9 cellular contexts compared by ENCODE assay signal in the genomic region with DNA sequence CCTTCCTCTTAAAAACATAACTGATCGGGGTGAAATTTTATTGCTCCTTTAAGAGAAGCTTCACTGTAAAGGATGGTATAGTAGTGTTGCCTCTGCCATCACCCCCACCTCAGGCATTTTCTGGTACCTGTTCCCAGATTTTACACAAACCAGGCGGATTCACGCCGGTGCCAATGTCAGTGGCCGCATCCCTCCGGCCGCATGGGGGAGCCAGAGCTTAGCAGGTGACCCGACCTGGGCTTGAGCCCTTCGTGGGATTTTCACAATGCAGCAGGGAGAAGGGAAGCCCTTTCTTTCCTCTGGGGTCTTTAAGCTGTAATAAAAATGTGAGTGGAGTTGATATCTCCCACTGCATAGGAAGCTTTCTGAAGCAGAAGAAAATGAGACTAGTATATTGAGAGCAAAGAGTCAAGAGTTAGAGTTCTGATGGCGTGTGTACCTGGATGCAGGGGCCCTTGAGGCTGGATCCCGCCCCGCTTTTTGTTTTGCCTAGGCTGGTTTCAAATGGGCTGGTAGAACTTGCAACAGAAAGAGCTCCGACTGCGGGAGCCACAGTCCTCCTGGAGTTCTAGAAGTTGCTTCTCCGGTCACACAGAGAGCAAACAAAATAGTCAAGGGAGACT. TPM values are rescaled to one million over a fixed set of nuclear protein-coding genes. Genes with fewer than 3 reads are reported as not detected.
DNase-seq lines count a peak whose midpoint lies in the region; ATAC-seq and TF ChIP-seq lines count a peak whose summit lies in the region.
"Had no signal": no experiment of that assay in that cellular context is flagged by ENCODE, and none has a peak within 500 bp of the region (broad histone marks: within the 10 kb centered on the region; RNA-seq: fewer than 3 reads in every experiment).

No MANE protein-coding gene starts in this region.

- CTCF ChIA-PET in activated naive CD4-positive, alpha-beta T cell treated with anti-CD3 and anti-CD28 coated beads for 36 hours (lab: Charles Lee), result interaction anchor here (1.8 kb wide), 1 partner anchor 126 kb away, joined by 6 read pairs; no protein-coding TSS in a partner anchor
- CTCF ChIA-PET in CD4-positive, alpha-beta memory T cell (lab: Charles Lee; ENCODE audit: partially characterized antibody), result interaction anchor here (1.3 kb wide), 1 partner anchor 11 kb away, joined by 4 read pairs; no protein-coding TSS in a partner anchor

- H3K4me3 Mint-ChIP-seq in activated naive CD4-positive, alpha-beta T cell treated with anti-CD3 and anti-CD28 coated beads for 36 hours, result no peak overlapping the region
- H3K4me3 Mint-ChIP-seq in neural crest cell, result peak overlapping the region; percentile 35
- H3K4me3 Mint-ChIP-seq in CD4-positive, alpha-beta memory T cell, result no peak overlapping the region
- H3K4me3 Mint-ChIP-seq: memory B cell had no signal

- H3K4me3 ChIP-seq in SJSA1 (no peak overlapping the region), fibroblast of lung (replicated peaks in 1 of 4; ENCODE audit: control extremely low read depth in 1 of 4, insufficient read depth in 1 of 4, low read depth in 3 of 4, low read length in 4 of 4) (no peak overlapping the region)
- H3K4me3 ChIP-seq in CD4-positive, alpha-beta memory T cell (ENCODE audit: low read length in 2 of 2), result no peak overlapping the region

- no peaks in the 10 kb centered on the region for H3K4me1 Mint-ChIP-seq in activated naive CD4-positive, alpha-beta T cell treated with anti-CD3 and anti-CD28 coated beads for 36 hours (ENCODE audit: low read depth)
- H3K4me1 Mint-ChIP-seq in neural crest cell, result peaks cover 6% of the 10 kb centered on the region
- peaks cover 0 to 1% (median 0%) of the 10 kb centered on the region in 4 donors for H3K4me1 Mint-ChIP-seq in CD4-positive, alpha-beta memory T cell
- H3K4me1 Mint-ChIP-seq: memory B cell had no signal

- no peaks in the 10 kb centered on the region for H3K9me3 ChIP-seq in SJSA1 (replicated peaks)
- no peaks in the 10 kb centered on the region for H3K9me3 ChIP-seq in fibroblast of lung (ENCODE audit: control insufficient read depth, insufficient read depth, low read depth, low read length)
- H3K9me3 ChIP-seq in CD4-positive, alpha-beta memory T cell (ENCODE audit: control insufficient read depth in 1 of 2, low read length in 2 of 2), result no peaks in the 10 kb centered on the region

- H3K4me2 ChIP-seq in fibroblast of lung (ENCODE audit: extremely low read depth, insufficient read depth, low read length), result no peak overlapping the region

- no peak overlapping the region for H3K27ac ChIP-seq in SJSA1
- no peak overlapping the region for H3K27ac ChIP-seq in fibroblast of lung (ENCODE audit: insufficient read depth, low read length)
- no peak overlapping the region for H3K27ac ChIP-seq in CD4-positive, alpha-beta memory T cell (ENCODE audit: low read depth, low read length)

- no peaks in the 10 kb centered on the region for H3K27me3 ChIP-seq in SJSA1 (replicated peaks)
- H3K27me3 ChIP-seq in fibroblast of lung (ENCODE audit: control insufficient read depth, insufficient read depth, low read length), result no peaks in the 10 kb centered on the region
- no peaks in the 10 kb centered on the region for H3K27me3 ChIP-seq in CD4-positive, alpha-beta memory T cell (ENCODE audit: insufficient read depth, low read length)

- peaks cover 9% of the 10 kb centered on the region for H3K4me1 ChIP-seq in SJSA1 (replicated peaks)
- H3K4me1 ChIP-seq in fibroblast of lung (ENCODE audit: control insufficient read depth, extremely low read depth, insufficient read depth, low read length), result peaks cover 6% of the 10 kb centered on the region
- H3K4me1 ChIP-seq in CD4-positive, alpha-beta memory T cell (ENCODE audit: insufficient read depth, low read length), result no peaks in the 10 kb centered on the region

- no peaks in the 10 kb centered on the region for H3K79me2 ChIP-seq in fibroblast of lung (ENCODE audit: control insufficient read depth, insufficient read depth, low read length)

- H3K9ac ChIP-seq in fibroblast of lung (ENCODE audit: insufficient read depth, low read length), result no peak overlapping the region

- ATAC-seq in HG03442 (IDR thresholded peaks at IDR 0.05; ENCODE audit: unreplicated experiment), result peak; percentile 79
- no peak for ATAC-seq in HG03139 (IDR thresholded peaks at IDR 0.05; ENCODE audit: unreplicated experiment)

- no peak overlapping the region for H2AFZ ChIP-seq in fibroblast of lung (ENCODE audit: low read length)

- POLR2A ChIA-PET in CD4-positive, alpha-beta memory T cell (lab: Charles Lee; ENCODE audit: partially characterized antibody), result no interaction called here

- no peak overlapping the region for H3K27ac Mint-ChIP-seq in activated naive CD4-positive, alpha-beta T cell treated with anti-CD3 and anti-CD28 coated beads for 36 hours
- peak overlapping the region; percentile 44 for H3K27ac Mint-ChIP-seq in neural crest cell (ENCODE audit: unreplicated experiment)
- H3K27ac Mint-ChIP-seq in CD4-positive, alpha-beta memory T cell, result no peak overlapping the region
- H3K27ac Mint-ChIP-seq: memory B cell had no signal

- peak; percentile 92 to 95 for TF ChIP-seq CTCF in fibroblast of lung (conservative IDR thresholded peaks at IDR 0.05 in 1 of 2, IDR thresholded peaks at IDR 0.05 in 1 of 2; ENCODE audit: low read depth in 1 of 2, low read length in 2 of 2)
- peak; percentile 87 for TF ChIP-seq CTCF in neural crest cell (conservative IDR thresholded peaks at IDR 0.05)

- H3K36me3 ChIP-seq in SJSA1 (peaks cover 76% of the 10 kb centered on the region), fibroblast of lung (ENCODE audit: control insufficient read depth, insufficient read depth, low read length) (peaks cover 2% of the 10 kb centered on the region)
- H3K36me3 ChIP-seq in CD4-positive, alpha-beta memory T cell (ENCODE audit: insufficient read depth, low read length), result no peaks in the 10 kb centered on the region

- no peaks in the 10 kb centered on the region for H3K9me3 Mint-ChIP-seq in activated naive CD4-positive, alpha-beta T cell treated with anti-CD3 and anti-CD28 coated beads for 36 hours
- no peaks in the 10 kb centered on the region for H3K9me3 Mint-ChIP-seq in neural crest cell
- H3K9me3 Mint-ChIP-seq in CD4-positive, alpha-beta memory T cell, result no peaks in the 10 kb centered on the region
- H3K9me3 Mint-ChIP-seq: memory B cell had no signal

- intact Hi-C loops in activated naive CD4-positive, alpha-beta T cell treated with anti-CD3 and anti-CD28 coated beads for 36 hours (cut with micrococcal nuclease), result no loop called here
- intact Hi-C loops in CD4-positive, alpha-beta memory T cell (cut with micrococcal nuclease), result no loop called here

- H3K27me3 Mint-ChIP-seq in activated naive CD4-positive, alpha-beta T cell treated with anti-CD3 and anti-CD28 coated beads for 36 hours (ENCODE audit: low read depth), result peaks cover 17% of the 10 kb centered on the region
- peaks cover 16% of the 10 kb centered on the region for H3K27me3 Mint-ChIP-seq in neural crest cell (ENCODE audit: low read depth)
- peaks cover 7 to 12% of the 10 kb centered on the region in 2 donors for H3K27me3 Mint-ChIP-seq in CD4-positive, alpha-beta memory T cell

- no peaks in the 10 kb centered on the region for H4K20me1 ChIP-seq in fibroblast of lung (ENCODE audit: control insufficient read depth, extremely low read depth, insufficient read depth, low read length)

- peak; percentile 6 for DNase-seq in activated naive CD4-positive, alpha-beta T cell treated with anti-CD3 and anti-CD28 coated beads for 36 hours
- DNase-seq in activated naive CD4-positive, alpha-beta T cell treated with Interleukin-2 at 50 U/mL for 16 hours, result no peak
- peak; percentile 56 to 69 for DNase-seq in SJSA1 (ENCODE audit: low read depth in 1 of 2, low spot score in 2 of 2)
- DNase-seq in fibroblast of lung (ENCODE audit: low read depth in 2 of 2), result peak in 1 of 2 donors; percentile 53
- peak; percentile 70 for DNase-seq in neural crest cell (ENCODE audit: low read depth, low spot score)
- no peak for DNase-seq in CD4-positive, alpha-beta memory T cell

- H3K36me3 Mint-ChIP-seq in activated naive CD4-positive, alpha-beta T cell treated with anti-CD3 and anti-CD28 coated beads for 36 hours (ENCODE audit: low read depth), result no peaks in the 10 kb centered on the region
- no peaks in the 10 kb centered on the region for H3K36me3 Mint-ChIP-seq in neural crest cell (ENCODE audit: low read depth)
- H3K36me3 Mint-ChIP-seq in CD4-positive, alpha-beta memory T cell, result peaks cover 0 to under 1% of the 10 kb centered on the region in 2 donors
- H3K36me3 Mint-ChIP-seq: memory B cell had no signal

RNA-seq across cellular contexts. Expression of gene POLR2B, which starts 59.4 kb away (rescaled TPM):
- 100 to 1,000 TPM in 1 of 2 experiments, 10 to 100 TPM in 1; 95.8 to 104 TPM for total RNA-seq in activated naive CD4-positive, alpha-beta T cell treated with anti-CD3 and anti-CD28 coated beads for 36 hours
- 173 and 187 TPM in 2 replicates for total RNA-seq in SJSA1 (2014; rRNA removed; shearing (Covaris generic))
- total RNA-seq in fibroblast of lung, result 105 and 109 TPM in 2 replicates
- 103 and 104 TPM in 2 replicates for polyA plus RNA-seq in fibroblast of lung
- 64.9 and 81.0 TPM in 2 replicates for polyA plus RNA-seq in fibroblast of lung (2012)
- polyA minus RNA-seq in fibroblast of lung (ENCODE audit: low replicate concordance), result 20.5 and 21.6 TPM in 2 replicates
- total RNA-seq in neural crest cell, result 129 and 134 TPM in 2 replicates
- 100 to 1,000 TPM; 127 to 136 TPM for total RNA-seq in CD4-positive, alpha-beta memory T cell
- polyA plus RNA-seq in CD4-positive, alpha-beta memory T cell, result 10 to 100 TPM; 53.6 to 69.8 TPM

Comparison
In these comparisons a context has a peak if more than half of its experiments do, and no peak if none do; other contexts are left out.
1. DNase-seq: peak in activated naive CD4-positive, alpha-beta T cell treated with anti-CD3 and anti-CD28 coated beads for 36 hours (single experiment), SJSA1 (2 of 2) and neural crest cell (single experiment); none in activated naive CD4-positive, alpha-beta T cell treated with Interleukin-2 at 50 U/mL for 16 hours (single experiment) and CD4-positive, alpha-beta memory T cell (0 of 5).